Comparison of ENCODE assay signal across 8 cellular contexts in genomic region chr1:54409156-54410142, GRCh38. TPM values are rescaled to one million over a fixed set of nuclear protein-coding genes. Genes with fewer than 3 reads are reported as not detected.
A peak's percentile ranks its signal among the peaks of the same experiment; 100 is the strongest.
DNase-seq lines count a peak whose midpoint lies in the region; ATAC-seq and FAIRE-seq lines count a peak whose summit lies in the region.

No MANE protein-coding gene starts in this region.

- FAIRE-seq in frontal cortex (lab: Jason Lieb, UNC) (no peak), urothelium cell line (lab: Jason Lieb, UNC) (no peak)

- H3K4me1 ChIP-seq in iPS-20b (ENCODE audit: insufficient read depth, low read length): peaks cover 27% of the 10 kb centered on the region

- ATAC-seq in GM18499 (IDR thresholded peaks at IDR 0.05; ENCODE audit: insufficient read depth, unreplicated experiment) (peak; percentile 50), HG02642 (IDR thresholded peaks at IDR 0.05; ENCODE audit: poor library complexity, unreplicated experiment) (peak; percentile 30)

- no peaks in the 10 kb centered on the region for H3K9me3 ChIP-seq in iPS-20b (ENCODE audit: insufficient read depth, low read depth, low read length)

- no peak overlapping the region for H3K27ac ChIP-seq in iPS-20b (ENCODE audit: low read length)

- no peaks in the 10 kb centered on the region; the same call in 1 of the 2 replicates for H3K27me3 ChIP-seq in iPS-20b (ENCODE audit: insufficient read depth, low read length)

- no peaks in the 10 kb centered on the region for H3K36me3 ChIP-seq in iPS-20b (ENCODE audit: insufficient read depth, low read depth, low read length)

- peak overlapping the region; percentile 18; the same call in 1 of the 2 replicates for H3K9ac ChIP-seq in iPS-20b (ENCODE audit: low read depth, low read length)

- H3K4me3 ChIP-seq in iPS-20b (ENCODE audit: low read length): no peak overlapping the region

- DNase-seq in RPMI8226 (peak; percentile 79), NCI-H2081 (lab: John Stamatoyannopoulos, UW) (no peak), frontal cortex (ENCODE audit: low spot score in 2 of 2) (no peak), urothelium cell line (ENCODE audit: low spot score) (no peak), HuH-7.5 (ENCODE audit: low spot score) (no peak)

RNA-seq across cellular contexts. Expression of gene SSBP3, which starts 3.3 kb away (rescaled TPM):
- total RNA-seq in frontal cortex: 39.1 TPM
